Comparison of ENCODE assay signal across 25 cellular contexts in the genomic region with DNA sequence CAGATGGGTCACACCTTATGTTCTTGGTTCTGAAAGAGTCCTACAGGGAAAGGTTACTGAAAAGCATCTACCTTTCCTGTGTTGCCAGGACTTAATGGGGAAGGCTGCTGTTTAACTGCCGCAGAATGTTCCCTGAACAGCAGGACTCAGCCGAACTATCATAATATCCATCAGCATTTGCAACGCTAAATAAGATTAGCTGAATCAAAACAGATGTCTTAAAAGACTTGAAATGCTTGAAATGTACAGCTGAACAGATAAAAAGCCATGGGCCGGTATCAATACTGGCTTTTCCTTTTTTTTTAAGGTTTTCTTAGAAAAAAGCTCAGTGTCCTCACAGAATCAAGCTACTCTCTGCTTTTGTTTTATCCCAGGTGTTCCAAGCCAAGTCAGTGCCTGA. TPM values are rescaled to one million over a fixed set of nuclear protein-coding genes. Genes with fewer than 3 reads are reported as not detected.
"Had no signal": no experiment of that assay in that cellular context is flagged by ENCODE, and none has a peak within 500 bp of the region (broad histone marks: within the 10 kb centered on the region; RNA-seq: fewer than 3 reads in every experiment).

No MANE protein-coding gene starts in this region.

- H3K36me3 Mint-ChIP-seq: activated naive CD8-positive, alpha-beta T cell treated with anti-CD3 and anti-CD28 coated beads for 36 hours had no signal

- H3K27me3 Mint-ChIP-seq: activated naive CD4-positive, alpha-beta T cell treated with anti-CD3 and anti-CD28 coated beads, Interleukin-2, amount 10 ng/mL, durations not matched to agents 7 days and 5 days; activated naive CD8-positive, alpha-beta T cell treated with anti-CD3 and anti-CD28 coated beads for 36 hours had no signal

- ATAC-seq: activated CD8-positive, alpha-beta T cell treated with anti-CD3 and anti-CD28 coated beads, Interleukin-2, amount 10 ng/mL, durations not matched to agents 7 days and 5 days; WTC11 had no signal

- H3K27ac Mint-ChIP-seq: activated CD8-positive, alpha-beta T cell treated with anti-CD3 and anti-CD28 coated beads, Interleukin-2, amount 10 ng/mL, durations not matched to agents 7 days and 5 days; activated naive CD4-positive, alpha-beta T cell treated with anti-CD3 and anti-CD28 coated beads, Interleukin-2, amount 10 ng/mL, durations not matched to agents 7 days and 5 days; activated T-helper 2 cell treated with anti-CD3 and anti-CD28 coated beads, Interferon-gamma antibody, Interleukin-2, Interleukin-4, amounts not matched to agents 10 μg/mL and 5 μg/mL and 100 μg/mL, durations not matched to agents 14 hours and 24 hours and 36 hours; T-helper 1 cell treated with Interleukin-12 subunit alpha and Interleukin-12 subunit beta and Interleukin-4 antibody, amounts not matched to agents 30 μg/mL and 1 μg/mL, for 36 hours; WTC11 had no signal

- H3K4me3 Mint-ChIP-seq: activated CD8-positive, alpha-beta T cell treated with anti-CD3 and anti-CD28 coated beads, Interleukin-2, amount 10 ng/mL, durations not matched to agents 7 days and 5 days; activated naive CD4-positive, alpha-beta T cell treated with anti-CD3 and anti-CD28 coated beads, Interleukin-2, amount 10 ng/mL, durations not matched to agents 7 days and 5 days; activated naive CD8-positive, alpha-beta T cell treated with anti-CD3 and anti-CD28 coated beads for 36 hours; T-helper 1 cell treated with Interleukin-12 subunit alpha and Interleukin-12 subunit beta and Interleukin-4 antibody, amounts not matched to agents 30 μg/mL and 1 μg/mL, for 36 hours; WTC11 had no signal

- H3K27ac ChIP-seq: adrenal gland had no signal

- H3K9me3 Mint-ChIP-seq: activated naive CD4-positive, alpha-beta T cell treated with anti-CD3 and anti-CD28 coated beads, Interleukin-2, amount 10 ng/mL, durations not matched to agents 7 days and 5 days; activated naive CD8-positive, alpha-beta T cell treated with anti-CD3 and anti-CD28 coated beads for 36 hours; activated T-helper 2 cell treated with anti-CD3 and anti-CD28 coated beads, Interferon-gamma antibody, Interleukin-2, Interleukin-4, amounts not matched to agents 10 μg/mL and 5 μg/mL and 100 μg/mL, durations not matched to agents 14 hours and 24 hours and 36 hours; T-helper 1 cell treated with Interleukin-12 subunit alpha and Interleukin-12 subunit beta and Interleukin-4 antibody, amounts not matched to agents 30 μg/mL and 1 μg/mL, for 36 hours; WTC11 had no signal

- H3K4me1 Mint-ChIP-seq: activated naive CD4-positive, alpha-beta T cell treated with anti-CD3 and anti-CD28 coated beads, Interleukin-2, amount 10 ng/mL, durations not matched to agents 7 days and 5 days; activated naive CD8-positive, alpha-beta T cell treated with anti-CD3 and anti-CD28 coated beads for 36 hours had no signal

- DNase-seq: activated CD4-positive, alpha-beta T cell treated with anti-CD3 and anti-CD28 coated beads for 48 hours; activated CD4-positive, alpha-beta T cell treated with anti-CD3 and anti-CD28 coated beads, Interleukin-2, amount 50 U/mL, for 4 hours; activated CD4-positive, CD25-positive, alpha-beta regulatory T cell treated with anti-CD3 and anti-CD28 coated beads, Interleukin-2, amount 50 U/mL, for 72 hours; activated CD8-positive, alpha-beta memory T cell treated with anti-CD3 and anti-CD28 coated beads, Interleukin-2, amount 50 U/mL, for 48 hours; activated CD8-positive, alpha-beta T cell treated with anti-CD3 and anti-CD28 coated beads, Interleukin-2, amount 10 ng/mL, durations not matched to agents 7 days and 5 days; activated gamma-delta T cell treated with Interleukin-2 at 50 U/mL for 16 hours; activated naive CD4-positive, alpha-beta T cell treated with anti-CD3 and anti-CD28 coated beads, Interleukin-2, amount 10 ng/mL, durations not matched to agents 7 days and 5 days; activated naive CD8-positive, alpha-beta T cell treated with anti-CD3 and anti-CD28 coated beads for 36 hours; activated T-cell treated with anti-CD3 and anti-CD28 coated beads, Interleukin-2, amount 50 U/mL, for 48 hours; adrenal gland; anterior cingulate cortex; central memory CD4-positive, alpha-beta T cell; Karpas-422; NCI-H1105 treated with DMSO at 0.1 percent for 48 hours; NCI-H1436 treated with DMSO at 0.1 percent for 48 hours; NCI-H187; NCI-H2081 treated with DMSO at 0.1 percent for 48 hours; NCI-H446; NCI-H524 treated with DMSO at 0.1 percent for 48 hours; NCI-H748 treated with DMSO at 0.1 percent for 48 hours; SIG-M5 had no signal

- H3K9me3 ChIP-seq: adrenal gland had no signal

- H3K4me3 ChIP-seq: adrenal gland had no signal

RNA-seq across cellular contexts. Expression of a gene that starts 51.0 kb away (rescaled TPM):
- total RNA-seq: activated CD8-positive, alpha-beta T cell treated with anti-CD3 and anti-CD28 coated beads, Interleukin-2, amount 10 ng/mL, durations not matched to agents 7 days and 5 days; activated naive CD8-positive, alpha-beta T cell treated with anti-CD3 and anti-CD28 coated beads for 36 hours; activated T-helper 2 cell treated with anti-CD3 and anti-CD28 coated beads, Interferon-gamma antibody, Interleukin-2, Interleukin-4, amounts not matched to agents 10 μg/mL and 5 μg/mL and 100 μg/mL, durations not matched to agents 14 hours and 24 hours and 36 hours; OCI-LY7 had no signal
